ENCODE assay signal across 21 cellular contexts in the genomic region with DNA sequence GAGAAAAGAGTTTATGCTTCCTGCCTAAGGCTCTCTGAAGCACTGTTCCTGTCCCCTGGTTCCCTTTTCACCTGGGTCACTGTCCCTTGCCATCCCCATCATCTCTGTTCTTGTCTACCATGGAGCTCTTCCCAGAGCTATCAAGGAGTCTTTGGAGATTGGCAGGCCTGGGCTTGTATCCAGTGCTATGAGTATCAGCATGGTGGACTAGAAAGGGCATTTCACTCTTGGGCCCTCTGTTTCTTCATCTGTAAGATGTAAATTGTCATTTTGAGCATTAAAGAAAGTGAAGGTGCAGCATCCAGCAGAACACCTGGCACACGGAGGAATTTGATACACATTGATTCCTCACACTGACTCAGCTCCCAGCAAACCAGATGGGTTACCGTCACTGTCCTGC.
"Had no signal": no experiment of that assay in that cellular context is flagged by ENCODE, and none has a peak within 500 bp of the region (broad histone marks: within the 10 kb centered on the region; RNA-seq: fewer than 3 reads in every experiment).

No MANE protein-coding gene starts in this region.

- H3K4me2 ChIP-seq: KMS-11 had no signal

- H3K27ac ChIP-seq: HL-60, KMS-11, SJCRH30 had no signal

- H3K4me3 ChIP-seq: K562, SJCRH30 had no signal

- H3K36me3 ChIP-seq: SJCRH30 had no signal

- DNase-seq: Kasumi-1, MM.1S, NCI-H1092 treated with DMSO at 0.1 percent for 48 hours, NCI-H1417, NCI-H1436 treated with DMSO at 0.1 percent for 48 hours, NCI-H1694, NCI-H187 treated with DMSO at 0.1 percent for 48 hours, NCI-H2029 treated with DMSO at 0.1 percent for 48 hours, NCI-H226, NCI-H446, NCI-H510A, NCI-H524 treated with DMSO at 0.1 percent for 48 hours, NCI-H69, NCI-H774, Right ventricle myocardium superior, RPMI8226 had no signal

- H3K9me3 ChIP-seq: SJCRH30 had no signal

- H3K9ac ChIP-seq: KMS-11 had no signal

- H3K27me3 ChIP-seq: SJCRH30 had no signal

- ATAC-seq: K562, SK-N-SH treated with all-trans-retinoic acid at 6 μM for 48 hours had no signal
